ENCODE assay signal across 1 cellular context in genomic region chr12:111841750-111842555, GRCh38.
A peak's percentile ranks its signal among the peaks of the same experiment; 100 is the strongest.
TF ChIP-seq lines count a peak whose summit lies in the region.

Gene MAPKAPK5, plus strand, starts transcription at chr12:111842228. Its CDS starts 506 bp downstream, at chr12:111842734.

TF ChIP-seq in HepG2, 621 proteins besides CTCF, POLR2A, EP300 and RAD21 (continued from another document and continues in another):
- TF ChIP-seq FOXP4 (CRISPR knock-in tag; IDR thresholded peaks at IDR 0.05) (no peak; the same call in 1 of the 2 replicates), YY1 (IDR thresholded peaks at IDR 0.05; ENCODE audit: insufficient read depth, insufficient replicate concordance, low read depth, low read length) (peak; percentile 46), PAF1 (CRISPR knock-in tag; IDR thresholded peaks at IDR 0.05) (no peak), ZNF704 (CRISPR knock-in tag; IDR thresholded peaks at IDR 0.05; ENCODE audit: borderline replicate concordance) (peak; percentile 56; the same call in 1 of the 2 replicates), ZIK1 (CRISPR knock-in tag; IDR thresholded peaks at IDR 0.05; ENCODE audit: borderline replicate concordance, low read depth) (peak; percentile 47; the same call in 1 of the 2 replicates), HMGXB4 (CRISPR knock-in tag; IDR thresholded peaks at IDR 0.05; ENCODE audit: borderline replicate concordance in 1 of 2, low read depth in 1 of 2) (peak; percentile 88 to 94; a peak in 3 of 4 replicates), RXRB (CRISPR knock-in tag; IDR thresholded peaks at IDR 0.05; ENCODE audit: borderline replicate concordance) (peak; percentile 82; the same call in 1 of the 2 replicates), ZSCAN5A (CRISPR knock-in tag; IDR thresholded peaks at IDR 0.05; ENCODE audit: borderline replicate concordance) (peak; percentile 87; the same call in 1 of the 2 replicates), NFRKB (IDR thresholded peaks at IDR 0.05) (no peak), NFE2 (CRISPR knock-in tag; IDR thresholded peaks at IDR 0.05) (no peak), ZNF556 (CRISPR knock-in tag; IDR thresholded peaks at IDR 0.05; ENCODE audit: borderline replicate concordance) (peak; percentile 86; the same call in 1 of the 2 replicates), PITX1 (CRISPR knock-in tag; IDR thresholded peaks at IDR 0.05) (peak; percentile 70; the same call in 1 of the 2 replicates), ZNF142 (CRISPR knock-in tag; IDR thresholded peaks at IDR 0.05) (peak; percentile 28; the same call in 1 of the 2 replicates), ZNF761 (CRISPR knock-in tag; conservative IDR thresholded peaks at IDR 0.05) (peak; percentile 85), ZNF432 (CRISPR knock-in tag; IDR thresholded peaks at IDR 0.05; ENCODE audit: borderline replicate concordance) (no peak), ZNF574 (CRISPR knock-in tag; IDR thresholded peaks at IDR 0.05) (peak; percentile 92), CEBPZ (IDR thresholded peaks at IDR 0.05; ENCODE audit: low read length) (no peak), ZNF10 (CRISPR knock-in tag; IDR thresholded peaks at IDR 0.05; ENCODE audit: borderline replicate concordance, low read depth) (no peak), FOXA1 (IDR thresholded peaks at IDR 0.05) (no peak), FOXA1 (CRISPR knock-in tag; IDR thresholded peaks at IDR 0.05) (peak; percentile 28; the same call in 1 of the 2 replicates), FLYWCH1 (CRISPR knock-in tag; IDR thresholded peaks at IDR 0.05) (no peak), MYC (CRISPR knock-in tag; IDR thresholded peaks at IDR 0.05; ENCODE audit: borderline replicate concordance) (peak; percentile 96), ZNF512 (CRISPR knock-in tag; IDR thresholded peaks at IDR 0.05) (no peak), GZF1 (CRISPR knock-in tag; IDR thresholded peaks at IDR 0.05) (no peak), ZNF20 (CRISPR knock-in tag; IDR thresholded peaks at IDR 0.05) (no peak), MBNL3 (CRISPR knock-in tag; conservative IDR thresholded peaks at IDR 0.05) (no peak), ZBTB1 (CRISPR knock-in tag; IDR thresholded peaks at IDR 0.05; ENCODE audit: borderline replicate concordance) (no peak), FOXC1 (CRISPR knock-in tag; IDR thresholded peaks at IDR 0.05; ENCODE audit: borderline replicate concordance) (peak; percentile 63; the same call in 1 of the 2 replicates), GABPB1 (CRISPR knock-in tag; IDR thresholded peaks at IDR 0.05) (peak; percentile 89), ZNF790 (CRISPR knock-in tag; IDR thresholded peaks at IDR 0.05; ENCODE audit: borderline replicate concordance) (peak; percentile 51; the same call in 1 of the 2 replicates), FOXA3 (CRISPR knock-in tag; IDR thresholded peaks at IDR 0.05) (peak; percentile 75), NR3C1 (CRISPR knock-in tag; IDR thresholded peaks at IDR 0.05) (no peak), SRY (CRISPR knock-in tag; IDR thresholded peaks at IDR 0.05) (peak; percentile 80), SMC3 (IDR thresholded peaks at IDR 0.05; ENCODE audit: low read length) (no peak), HNF4A (CRISPR knock-in tag; IDR thresholded peaks at IDR 0.05) (no peak), GFI1 (CRISPR knock-in tag; IDR thresholded peaks at IDR 0.05; ENCODE audit: borderline replicate concordance) (no peak; the same call in 1 of the 2 replicates), ZNF136 (CRISPR knock-in tag; IDR thresholded peaks at IDR 0.05; ENCODE audit: low read depth) (0 out of 2 replicates have a peak, but pooled peaks have one; percentile 29), MZF1 (CRISPR knock-in tag; IDR thresholded peaks at IDR 0.05; ENCODE audit: borderline replicate concordance) (no peak), FOSL1 (CRISPR knock-in tag; IDR thresholded peaks at IDR 0.05; ENCODE audit: borderline replicate concordance) (no peak), ETV5 (CRISPR knock-in tag; IDR thresholded peaks at IDR 0.05; ENCODE audit: borderline replicate concordance) (0 out of 2 replicates have a peak, but pooled peaks have one; percentile 44)
